38 cellular contexts compared by ENCODE assay signal in the genomic region with DNA sequence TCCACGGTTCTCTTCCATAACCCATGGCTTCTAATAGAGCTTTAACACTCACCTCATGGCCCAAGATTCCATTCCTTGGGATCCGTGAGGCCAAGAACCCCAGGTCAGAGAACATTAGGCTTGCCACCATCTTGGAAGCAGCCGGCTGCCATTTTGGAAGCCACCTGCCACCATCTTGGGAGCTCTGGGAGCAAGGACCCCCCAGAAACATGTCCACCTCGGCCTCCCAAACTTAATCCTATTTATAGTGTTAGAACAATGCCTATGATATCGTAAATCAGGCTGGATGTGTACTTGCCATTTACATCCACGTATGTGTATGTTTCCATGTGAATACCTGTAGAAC. TPM values are rescaled to one million over a fixed set of nuclear protein-coding genes. Genes with fewer than 3 reads are reported as not detected.
"Had no signal": no experiment of that assay in that cellular context is flagged by ENCODE, and none has a peak within 500 bp of the region (broad histone marks: within the 10 kb centered on the region; RNA-seq: fewer than 3 reads in every experiment).

No MANE protein-coding gene starts in this region.

- H3K27ac Mint-ChIP-seq: activated CD4-positive, alpha-beta T cell treated with anti-CD3 and anti-CD28 coated beads for 36 hours; activated CD4-positive, alpha-beta T cell treated with anti-CD3 and anti-CD28 coated beads, Interleukin-2, amount 10 ng/mL, durations not matched to agents 7 days and 5 days; activated CD8-positive, alpha-beta T cell treated with anti-CD3 and anti-CD28 coated beads for 36 hours; activated naive CD4-positive, alpha-beta T cell treated with anti-CD3 and anti-CD28 coated beads for 36 hours; activated naive CD4-positive, alpha-beta T cell treated with anti-CD3 and anti-CD28 coated beads, Interleukin-2, amount 50 U/mL, for 72 hours; activated naive CD8-positive, alpha-beta T cell treated with anti-CD3 and anti-CD28 coated beads for 36 hours; activated T-cell treated with anti-CD3 and anti-CD28 coated beads, Interleukin-2, amount 50 U/mL, for 72 hours; activated T-helper 1 cell treated with anti-CD3 and anti-CD28 coated beads, Interleukin-12 subunit alpha, Interleukin-12 subunit beta, Interleukin-2, Interleukin-4 antibody, amounts not matched to agents 30 ng/mL and 10 ng/mL and 1 ng/mL, durations not matched to agents 14 hours and 24 hours and 36 hours; activated T-helper 17 cell treated with anti-CD3 and anti-CD28 coated beads, Interleukin-2, amount 50 U/mL, for 72 hours; T-helper 1 cell treated with Interleukin-12 subunit alpha and Interleukin-12 subunit beta and Interleukin-4 antibody, amounts not matched to agents 30 μg/mL and 1 μg/mL, for 36 hours; T-helper 2 cell treated with Interferon-gamma antibody and Interleukin-4, amounts not matched to agents 5 μg/mL and 100 μg/mL, for 36 hours; WTC11 had no signal

- H3K27ac ChIP-seq: adrenal gland, body of pancreas, brain microvascular endothelial cell, breast epithelium, WERI-Rb-1 had no signal

- H3K27me3 Mint-ChIP-seq: activated CD4-positive, alpha-beta T cell treated with anti-CD3 and anti-CD28 coated beads for 36 hours; activated CD8-positive, alpha-beta T cell treated with anti-CD3 and anti-CD28 coated beads for 36 hours; activated T-helper 17 cell treated with anti-CD3 and anti-CD28 coated beads, Interleukin-2, amount 50 U/mL, for 72 hours had no signal

- H3K9me3 Mint-ChIP-seq: activated CD4-positive, alpha-beta T cell treated with anti-CD3 and anti-CD28 coated beads, Interleukin-2, amount 10 ng/mL, durations not matched to agents 7 days and 5 days; activated CD8-positive, alpha-beta T cell treated with anti-CD3 and anti-CD28 coated beads for 36 hours; activated naive CD4-positive, alpha-beta T cell treated with anti-CD3 and anti-CD28 coated beads for 36 hours; activated naive CD4-positive, alpha-beta T cell treated with anti-CD3 and anti-CD28 coated beads, Interleukin-2, amount 50 U/mL, for 72 hours; activated naive CD8-positive, alpha-beta T cell treated with anti-CD3 and anti-CD28 coated beads for 36 hours; activated T-cell treated with anti-CD3 and anti-CD28 coated beads, Interleukin-2, amount 50 U/mL, for 4 hours; activated T-cell treated with anti-CD3 and anti-CD28 coated beads, Interleukin-2, amount 50 U/mL, for 72 hours; activated T-helper 1 cell treated with anti-CD3 and anti-CD28 coated beads, Interleukin-12 subunit alpha, Interleukin-12 subunit beta, Interleukin-2, Interleukin-4 antibody, amounts not matched to agents 30 ng/mL and 10 ng/mL and 1 ng/mL, durations not matched to agents 14 hours and 24 hours and 36 hours; activated T-helper 17 cell treated with anti-CD3 and anti-CD28 coated beads, Interleukin-2, amount 50 U/mL, for 72 hours; T-helper 1 cell treated with Interleukin-12 subunit alpha and Interleukin-12 subunit beta and Interleukin-4 antibody, amounts not matched to agents 30 μg/mL and 1 μg/mL, for 36 hours; T-helper 2 cell treated with Interferon-gamma antibody and Interleukin-4, amounts not matched to agents 5 μg/mL and 100 μg/mL, for 36 hours had no signal

- H3K9me3 ChIP-seq: adrenal gland, body of pancreas, breast epithelium had no signal

- H3K4me3 Mint-ChIP-seq: activated CD4-positive, alpha-beta T cell treated with anti-CD3 and anti-CD28 coated beads for 36 hours; activated CD4-positive, alpha-beta T cell treated with anti-CD3 and anti-CD28 coated beads, Interleukin-2, amount 10 ng/mL, durations not matched to agents 7 days and 5 days; activated CD8-positive, alpha-beta T cell treated with anti-CD3 and anti-CD28 coated beads for 36 hours; activated naive CD4-positive, alpha-beta T cell treated with anti-CD3 and anti-CD28 coated beads for 36 hours; activated naive CD8-positive, alpha-beta T cell treated with anti-CD3 and anti-CD28 coated beads for 36 hours; activated T-cell treated with anti-CD3 and anti-CD28 coated beads, Interleukin-2, amount 50 U/mL, for 4 hours; activated T-cell treated with anti-CD3 and anti-CD28 coated beads, Interleukin-2, amount 50 U/mL, for 72 hours; activated T-helper 1 cell treated with anti-CD3 and anti-CD28 coated beads, Interleukin-12 subunit alpha, Interleukin-12 subunit beta, Interleukin-2, Interleukin-4 antibody, amounts not matched to agents 30 ng/mL and 10 ng/mL and 1 ng/mL, durations not matched to agents 14 hours and 24 hours and 36 hours; activated T-helper 17 cell treated with anti-CD3 and anti-CD28 coated beads, Interleukin-2, amount 50 U/mL, for 72 hours; T-helper 1 cell treated with Interleukin-12 subunit alpha and Interleukin-12 subunit beta and Interleukin-4 antibody, amounts not matched to agents 30 μg/mL and 1 μg/mL, for 36 hours; T-helper 2 cell treated with Interferon-gamma antibody and Interleukin-4, amounts not matched to agents 5 μg/mL and 100 μg/mL, for 36 hours; WTC11 had no signal

- FAIRE-seq: astrocyte, TTC549 had no signal

- ATAC-seq: activated CD4-positive, alpha-beta T cell treated with anti-CD3 and anti-CD28 coated beads for 36 hours; activated CD4-positive, CD25-positive, alpha-beta regulatory T cell treated with anti-CD3 and anti-CD28 coated beads, Interleukin-2, amount 50 U/mL, for 24 hours; activated CD8-positive, alpha-beta T cell treated with anti-CD3 and anti-CD28 coated beads for 36 hours; activated naive CD4-positive, alpha-beta T cell treated with anti-CD3 and anti-CD28 coated beads, Interleukin-2, amount 50 U/mL, for 72 hours; activated T-cell treated with anti-CD3 and anti-CD28 coated beads, Interleukin-2, amount 50 U/mL, for 4 hours; activated T-cell treated with anti-CD3 and anti-CD28 coated beads, Interleukin-2, amount 50 U/mL, for 72 hours; activated T-helper 17 cell treated with anti-CD3 and anti-CD28 coated beads, Interleukin-2, amount 50 U/mL, for 72 hours; body of pancreas; WTC11 had no signal

- H3K36me3 ChIP-seq: adrenal gland, brain microvascular endothelial cell, breast epithelium, WERI-Rb-1 had no signal

- H3K4me3 ChIP-seq: adrenal gland, body of pancreas, breast epithelium had no signal

- H3K36me3 Mint-ChIP-seq: activated naive CD4-positive, alpha-beta T cell treated with anti-CD3 and anti-CD28 coated beads, Interleukin-2, amount 50 U/mL, for 72 hours; activated naive CD8-positive, alpha-beta T cell treated with anti-CD3 and anti-CD28 coated beads for 36 hours; WTC11 had no signal

- DNase-seq: activated CD4-positive, alpha-beta T cell treated with anti-CD3 and anti-CD28 coated beads for 1 hour; activated CD4-positive, alpha-beta T cell treated with anti-CD3 and anti-CD28 coated beads for 36 hours; activated CD4-positive, alpha-beta T cell treated with anti-CD3 and anti-CD28 coated beads for 48 hours; activated CD4-positive, alpha-beta T cell treated with anti-CD3 and anti-CD28 coated beads, Interleukin-2, amount 10 ng/mL, durations not matched to agents 7 days and 5 days; activated CD4-positive, alpha-beta T cell treated with anti-CD3 and anti-CD28 coated beads, Interleukin-2, amount 50 U/mL, for 48 hours; activated CD4-positive, CD25-positive, alpha-beta regulatory T cell; activated CD8-positive, alpha-beta memory T cell treated with anti-CD3 and anti-CD28 coated beads, Interleukin-2, amount 50 U/mL, for 4 hours; activated CD8-positive, alpha-beta T cell treated with anti-CD3 and anti-CD28 coated beads for 36 hours; activated effector memory CD4-positive, alpha-beta T cell treated with anti-CD3 and anti-CD28 coated beads, Interleukin-2, amount 50 U/mL, for 16 hours; activated gamma-delta T cell treated with Interleukin-2 at 50 U/mL for 16 hours; activated naive CD4-positive, alpha-beta T cell; activated naive CD4-positive, alpha-beta T cell treated with anti-CD3 and anti-CD28 coated beads for 36 hours; activated naive CD4-positive, alpha-beta T cell treated with anti-CD3 and anti-CD28 coated beads, Interleukin-2, amount 50 U/mL, for 16 hours; activated naive CD8-positive, alpha-beta T cell treated with anti-CD3 and anti-CD28 coated beads for 36 hours; activated T-cell treated with anti-CD3 and anti-CD28 coated beads for 4 hours; activated T-cell treated with anti-CD3 and anti-CD28 coated beads, Interleukin-2, amount 50 U/mL, for 1 hour; activated T-cell treated with anti-CD3 and anti-CD28 coated beads, Interleukin-2, amount 50 U/mL, for 4 hours; activated T-cell treated with anti-CD3 and anti-CD28 coated beads, Interleukin-2, amount 50 U/mL, for 72 hours; amniotic stem cell; aorta; body of pancreas; brain microvascular endothelial cell; central memory CD4-positive, alpha-beta T cell; T-helper 1 cell; T-helper 2 cell; T-helper 9 cell; WERI-Rb-1 had no signal

- H3K27me3 ChIP-seq: adrenal gland, body of pancreas, brain microvascular endothelial cell, breast epithelium had no signal

RNA-seq across cellular contexts. Expression of a gene that starts 39.9 kb away (rescaled TPM):
- total RNA-seq: activated CD4-positive, alpha-beta T cell treated with anti-CD3 and anti-CD28 coated beads, Interleukin-2, amount 10 ng/mL, durations not matched to agents 7 days and 5 days had no signal
